Comparison of ENCODE assay signal across 17 cellular contexts in genomic region chr16:80123189-80123588, GRCh38.
"Had no signal": no experiment of that assay in that cellular context is flagged by ENCODE, and none has a peak within 500 bp of the region (broad histone marks: within the 10 kb centered on the region; RNA-seq: fewer than 3 reads in every experiment).

No MANE protein-coding gene starts in this region.

- H3K4me3 Mint-ChIP-seq: activated CD4-positive, alpha-beta memory T cell treated with anti-CD3 and anti-CD28 coated beads, Interleukin-2, amount 10 ng/mL, durations not matched to agents 7 days and 5 days; activated naive CD8-positive, alpha-beta T cell treated with anti-CD3 and anti-CD28 coated beads, Interleukin-2, amount 50 U/mL, for 24 hours; immature natural killer cell; natural killer cell; type B pancreatic cell had no signal

- DNase-seq: activated CD4-positive, alpha-beta memory T cell treated with anti-CD3 and anti-CD28 coated beads, Interleukin-2, amount 10 ng/mL, durations not matched to agents 7 days and 5 days; activated naive CD4-positive, alpha-beta T cell treated with Interleukin-2 at 50 U/mL for 16 hours; activated naive CD8-positive, alpha-beta T cell treated with anti-CD3 and anti-CD28 coated beads, Interleukin-2, amount 50 U/mL, for 24 hours; central memory CD4-positive, alpha-beta T cell; cortex of kidney; effector CD8-positive, alpha-beta T cell; immature natural killer cell; left colon; mammary epithelial cell; mucosa of descending colon; natural killer cell; psoas muscle; stimulated activated CD4-positive, alpha-beta T cell treated with anti-CD3 and anti-CD28 coated beads, Interleukin-12 subunit alpha, Interleukin-12 subunit beta, amount 100 ng/mL, for 4 hours; stimulated activated naive CD4-positive, alpha-beta T cell; substantia nigra; T1000 had no signal

- H3K4me1 ChIP-seq: psoas muscle had no signal

- H3K9me3 ChIP-seq: mucosa of descending colon, psoas muscle had no signal

- H3K4me3 ChIP-seq: mucosa of descending colon, psoas muscle had no signal

- H3K9me3 Mint-ChIP-seq: activated CD4-positive, alpha-beta memory T cell treated with anti-CD3 and anti-CD28 coated beads, Interleukin-2, amount 10 ng/mL, durations not matched to agents 7 days and 5 days; activated naive CD8-positive, alpha-beta T cell treated with anti-CD3 and anti-CD28 coated beads, Interleukin-2, amount 50 U/mL, for 24 hours; natural killer cell; type B pancreatic cell had no signal

- H3K4me1 Mint-ChIP-seq: activated CD4-positive, alpha-beta memory T cell treated with anti-CD3 and anti-CD28 coated beads, Interleukin-2, amount 10 ng/mL, durations not matched to agents 7 days and 5 days; activated naive CD8-positive, alpha-beta T cell treated with anti-CD3 and anti-CD28 coated beads, Interleukin-2, amount 50 U/mL, for 24 hours; immature natural killer cell; natural killer cell had no signal

- H3K27ac Mint-ChIP-seq: activated CD4-positive, alpha-beta memory T cell treated with anti-CD3 and anti-CD28 coated beads, Interleukin-2, amount 10 ng/mL, durations not matched to agents 7 days and 5 days; activated naive CD8-positive, alpha-beta T cell treated with anti-CD3 and anti-CD28 coated beads, Interleukin-2, amount 50 U/mL, for 24 hours; immature natural killer cell; natural killer cell; type B pancreatic cell had no signal

- H3K27ac ChIP-seq: psoas muscle had no signal

- H3K36me3 Mint-ChIP-seq: immature natural killer cell, natural killer cell, type B pancreatic cell had no signal
